Comparison of ENCODE assay signal across 8 cellular contexts in the genomic region with DNA sequence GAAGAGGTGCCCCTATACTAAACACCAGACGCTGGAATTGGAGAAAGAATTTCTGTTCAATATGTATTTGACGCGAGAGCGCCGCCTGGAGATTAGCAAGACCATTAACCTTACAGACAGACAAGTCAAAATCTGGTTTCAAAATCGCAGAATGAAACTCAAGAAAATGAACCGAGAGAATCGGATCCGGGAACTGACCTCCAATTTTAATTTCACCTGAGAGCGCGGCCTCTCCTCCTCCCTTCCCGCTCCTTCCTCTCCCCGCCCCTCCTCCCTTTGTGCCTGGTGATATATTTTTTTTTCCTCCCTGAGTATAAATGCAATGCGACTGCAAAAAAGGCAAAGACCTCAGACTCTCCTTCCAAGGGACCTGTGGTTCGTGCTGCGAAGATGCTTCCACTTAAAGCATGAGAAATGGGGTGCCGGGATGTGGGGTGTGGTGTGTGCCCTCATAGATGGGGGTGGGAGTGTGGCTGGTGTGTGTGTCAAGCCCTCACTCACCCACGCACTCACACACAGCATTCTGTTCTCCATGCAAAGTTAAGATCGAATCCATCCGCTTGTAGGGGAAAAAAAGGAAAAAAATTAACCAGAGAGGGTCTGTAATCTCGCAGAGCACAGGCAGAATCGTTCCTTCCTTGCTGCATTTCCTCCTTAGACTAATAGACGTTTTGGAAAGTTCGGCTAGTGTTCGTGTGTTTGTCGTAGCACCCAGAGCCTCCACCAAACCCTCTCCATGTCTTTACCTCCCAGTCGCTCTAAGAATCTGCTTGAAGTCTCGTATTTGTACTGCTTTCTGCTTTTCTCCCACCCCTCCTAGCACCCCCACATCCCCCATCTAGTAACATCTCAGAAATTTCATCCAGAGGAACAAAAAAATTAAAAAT. TPM values are rescaled to one million over a fixed set of nuclear protein-coding genes. Genes with fewer than 3 reads are reported as not detected.
A peak's percentile ranks its signal among the peaks of the same experiment; 100 is the strongest.
DNase-seq lines count a peak whose midpoint lies in the region; ATAC-seq, FAIRE-seq and TF ChIP-seq lines count a peak whose summit lies in the region.

No MANE protein-coding gene starts in this region.

- peak; percentile 70 to 77 for DNase-seq in AML-193 (lab: John Stamatoyannopoulos, UW)
- no peak for DNase-seq in GM12892 (ENCODE audit: insufficient read length)
- peak; percentile 69 for DNase-seq in NCI-H748 (lab: John Stamatoyannopoulos, UW; ENCODE audit: unreplicated experiment)
- no peak for DNase-seq in central memory CD8-positive, alpha-beta T cell (ENCODE audit: low spot score in 2 of 2)
- no peak for DNase-seq in neural crest cell (ENCODE audit: low read depth, low spot score)
- DNase-seq in NCI-H2029 (lab: John Stamatoyannopoulos, UW) = no peak
- DNase-seq in activated CD4-positive, CD25-positive, alpha-beta regulatory T cell (lab: John Stamatoyannopoulos, UW) = no peak
- no peak for DNase-seq in HuH-7.5 (ENCODE audit: low spot score)

- peak; percentile 92 for FAIRE-seq in GM12892 (lab: Jason Lieb, UNC)

- TF ChIP-seq CTCF in neural crest cell (conservative IDR thresholded peaks at IDR 0.05) = peak; percentile 65

- peak overlapping the region; percentile 44 for H3K4me3 Mint-ChIP-seq in central memory CD8-positive, alpha-beta T cell
- H3K4me3 Mint-ChIP-seq in neural crest cell = peak overlapping the region; percentile 69

- H3K4me1 Mint-ChIP-seq in central memory CD8-positive, alpha-beta T cell = peaks cover 58% of the 10 kb centered on the region
- H3K4me1 Mint-ChIP-seq in neural crest cell = peaks cover 8% of the 10 kb centered on the region

- ATAC-seq in central memory CD8-positive, alpha-beta T cell (replicated peaks; ENCODE audit: extremely low read depth, poor library complexity, severe bottlenecking) = no peak

- no peaks in the 10 kb centered on the region for H3K9me3 Mint-ChIP-seq in central memory CD8-positive, alpha-beta T cell
- H3K9me3 Mint-ChIP-seq in neural crest cell = no peaks in the 10 kb centered on the region

- TF ChIP-seq POLR2A in GM12892 (IDR thresholded peaks at IDR 0.05; ENCODE audit: low read depth, low read length) = no peak

- peaks cover 100% of the 10 kb centered on the region for H3K27me3 Mint-ChIP-seq in central memory CD8-positive, alpha-beta T cell
- H3K27me3 Mint-ChIP-seq in neural crest cell (ENCODE audit: low read depth) = peaks cover 100% of the 10 kb centered on the region

- peaks cover 27% of the 10 kb centered on the region for H3K36me3 Mint-ChIP-seq in central memory CD8-positive, alpha-beta T cell (ENCODE audit: insufficient read depth)
- no peaks in the 10 kb centered on the region for H3K36me3 Mint-ChIP-seq in neural crest cell (ENCODE audit: low read depth)

- no peak overlapping the region for H3K27ac Mint-ChIP-seq in central memory CD8-positive, alpha-beta T cell (ENCODE audit: low read depth)
- no peak overlapping the region for H3K27ac Mint-ChIP-seq in neural crest cell (ENCODE audit: unreplicated experiment)

RNA-seq across cellular contexts. Expression of a gene that starts 4.5 kb away (rescaled TPM):
- polyA plus RNA-seq in GM12892 (2012; ENCODE audit: missing spikeins) = not detected
- total RNA-seq in neural crest cell = 1.8 TPM in 2 replicates

RNA-seq across cellular contexts. Expression of a gene that starts 10.5 kb away (rescaled TPM):
- not detected for polyA plus RNA-seq in GM12892 (2012; ENCODE audit: missing spikeins)
- 5.6 and 6.3 TPM in 2 replicates for total RNA-seq in neural crest cell

RNA-seq across cellular contexts. Expression of a gene that starts 14.7 kb away (rescaled TPM):
- polyA plus RNA-seq in GM12892 (2012; ENCODE audit: missing spikeins) = not detected
- total RNA-seq in neural crest cell = not detected in 2 replicates

RNA-seq across cellular contexts. Expression of a gene that starts 16.5 kb away (rescaled TPM):
- polyA plus RNA-seq in GM12892 (2012; ENCODE audit: missing spikeins) = 0.13 TPM
- total RNA-seq in neural crest cell = not detected in 2 replicates

RNA-seq across cellular contexts. Expression of a gene that starts 19.3 kb away (rescaled TPM):
- polyA plus RNA-seq in GM12892 (2012; ENCODE audit: missing spikeins) = not detected
- 4.5 and 4.8 TPM in 2 replicates for total RNA-seq in neural crest cell

Comparison
In these comparisons a context has a peak if more than half of its experiments do, and no peak if none do; other contexts are left out.
1. DNase-seq: peak in AML-193 (2 of 2) and NCI-H748 (single experiment); none in GM12892 (single experiment), central memory CD8-positive, alpha-beta T cell (0 of 2), neural crest cell (single experiment), NCI-H2029 (single experiment), activated CD4-positive, CD25-positive, alpha-beta regulatory T cell (0 of 4) and HuH-7.5 (single experiment).